9 cellular contexts compared by ENCODE assay signal in genomic region chr17:27217631-27218030, GRCh38.
DNase-seq lines count a peak whose midpoint lies in the region; ATAC-seq and TF ChIP-seq lines count a peak whose summit lies in the region.
"Had no signal": no experiment of that assay in that cellular context is flagged by ENCODE, and none has a peak within 500 bp of the region (broad histone marks: within the 10 kb centered on the region; RNA-seq: fewer than 3 reads in every experiment).

No MANE protein-coding gene starts in this region.

- no peak for TF ChIP-seq CTCF in lower lobe of right lung (IDR thresholded peaks at IDR 0.05)

- peaks cover 0 to 2% of the 10 kb centered on the region in 2 donors for H3K36me3 Mint-ChIP-seq in activated T-cell treated with anti-CD3 and anti-CD28 coated beads, Interleukin-2, amount 50 U/mL, for 72 hours (ENCODE audit: insufficient read depth in 2 of 2)
- no peaks in the 10 kb centered on the region for H3K36me3 Mint-ChIP-seq in activated T-cell treated with anti-CD3 and anti-CD28 coated beads, Interleukin-2, amount 50 U/mL, for 4 hours (ENCODE audit: insufficient read depth)

- H3K36me3 ChIP-seq in lower lobe of right lung: no peaks in the 10 kb centered on the region

- no peak for DNase-seq in lower lobe of right lung
- no peak for DNase-seq in stimulated activated CD8-positive, alpha-beta memory T cell treated with anti-CD3 and anti-CD28 coated beads, Interleukin-4, amount 100 ng/mL, for 48 hours
- no peak for DNase-seq in activated T-cell treated with anti-CD3 and anti-CD28 coated beads, Interleukin-2, amount 50 U/mL, for 72 hours
- DNase-seq in amniotic stem cell (lab: John Stamatoyannopoulos, UW): no peak
- DNase-seq in activated T-cell treated with anti-CD3 and anti-CD28 coated beads, Interleukin-2, amount 50 U/mL, for 4 hours: no peak
- DNase-seq: foreskin melanocyte had no signal

- ATAC-seq in GM18861 (IDR thresholded peaks at IDR 0.05; ENCODE audit: unreplicated experiment) (peak; percentile 75), GM21717 (IDR thresholded peaks at IDR 0.05; ENCODE audit: unreplicated experiment) (peak; percentile 70), HG03457 (IDR thresholded peaks at IDR 0.05; ENCODE audit: unreplicated experiment) (peak; percentile 87), lower lobe of right lung (peak; percentile 71 to 81)
- no peak for ATAC-seq in activated T-cell treated with anti-CD3 and anti-CD28 coated beads, Interleukin-2, amount 50 U/mL, for 72 hours (replicated peaks in 1 of 2)
- no peak for ATAC-seq in activated T-cell treated with anti-CD3 and anti-CD28 coated beads, Interleukin-2, amount 50 U/mL, for 4 hours

- no peak overlapping the region for H3K27ac ChIP-seq in lower lobe of right lung

- peaks cover 11% of the 10 kb centered on the region for H3K4me1 Mint-ChIP-seq in activated T-cell treated with anti-CD3 and anti-CD28 coated beads, Interleukin-2, amount 50 U/mL, for 72 hours (ENCODE audit: low read depth)
- peaks cover 17% of the 10 kb centered on the region for H3K4me1 Mint-ChIP-seq in activated T-cell treated with anti-CD3 and anti-CD28 coated beads, Interleukin-2, amount 50 U/mL, for 4 hours (ENCODE audit: low read depth)

- H3K27ac Mint-ChIP-seq in activated T-cell treated with anti-CD3 and anti-CD28 coated beads, Interleukin-2, amount 50 U/mL, for 72 hours: no peak overlapping the region

- no peak overlapping the region for H3K4me3 Mint-ChIP-seq in activated T-cell treated with anti-CD3 and anti-CD28 coated beads, Interleukin-2, amount 50 U/mL, for 72 hours
- H3K4me3 Mint-ChIP-seq in activated T-cell treated with anti-CD3 and anti-CD28 coated beads, Interleukin-2, amount 50 U/mL, for 4 hours: no peak overlapping the region

- H3K27me3 Mint-ChIP-seq in activated T-cell treated with anti-CD3 and anti-CD28 coated beads, Interleukin-2, amount 50 U/mL, for 72 hours (ENCODE audit: low read depth): no peaks in the 10 kb centered on the region
- no peaks in the 10 kb centered on the region for H3K27me3 Mint-ChIP-seq in activated T-cell treated with anti-CD3 and anti-CD28 coated beads, Interleukin-2, amount 50 U/mL, for 4 hours (ENCODE audit: low read depth)

- intact Hi-C loops in lower lobe of right lung (cut with DNase I): no loop called here

- H3K9me3 Mint-ChIP-seq in activated T-cell treated with anti-CD3 and anti-CD28 coated beads, Interleukin-2, amount 50 U/mL, for 72 hours: peaks cover 2 to 4% of the 10 kb centered on the region in 2 donors
- no peaks in the 10 kb centered on the region for H3K9me3 Mint-ChIP-seq in activated T-cell treated with anti-CD3 and anti-CD28 coated beads, Interleukin-2, amount 50 U/mL, for 4 hours

- no peaks in the 10 kb centered on the region for H3K4me1 ChIP-seq in lower lobe of right lung

- H3K27me3 ChIP-seq in lower lobe of right lung (ENCODE audit: low read depth): no peaks in the 10 kb centered on the region

- no peaks in the 10 kb centered on the region for H3K9me3 ChIP-seq in lower lobe of right lung

- H3K4me3 ChIP-seq in lower lobe of right lung: no peak overlapping the region

Comparison
In these comparisons a context has a peak if more than half of its experiments do, and no peak if none do; other contexts are left out.
1. ATAC-seq: peak in GM18861 (single experiment), GM21717 (single experiment), HG03457 (single experiment) and lower lobe of right lung (2 of 2); none in activated T-cell treated with anti-CD3 and anti-CD28 coated beads, Interleukin-2, amount 50 U/mL, for 72 hours (0 of 2) and activated T-cell treated with anti-CD3 and anti-CD28 coated beads, Interleukin-2, amount 50 U/mL, for 4 hours (0 of 2).